ENCODE assay signal across 15 cellular contexts in genomic region chr14:55585854-55586253, GRCh38. TPM values are rescaled to one million over a fixed set of nuclear protein-coding genes. Genes with fewer than 3 reads are reported as not detected.
DNase-seq lines count a peak whose midpoint lies in the region; ATAC-seq and TF ChIP-seq lines count a peak whose summit lies in the region.
"Had no signal": no experiment of that assay in that cellular context is flagged by ENCODE, and none has a peak within 500 bp of the region (broad histone marks: within the 10 kb centered on the region; RNA-seq: fewer than 3 reads in every experiment).

No MANE protein-coding gene starts in this region.

- TF ChIP-seq CTCF in left ventricle myocardium inferior (IDR thresholded peaks at IDR 0.05; ENCODE audit: borderline replicate concordance) (no peak), heart right ventricle (IDR thresholded peaks at IDR 0.05) (no peak)

- H3K9me3 ChIP-seq in left ventricle myocardium inferior (replicated peaks) (no peaks in the 10 kb centered on the region), heart right ventricle (no peaks in the 10 kb centered on the region)

- H3K4me1 ChIP-seq in left ventricle myocardium inferior = peaks cover 99% of the 10 kb centered on the region
- peaks cover 0 to 98% (median 87%) of the 10 kb centered on the region in 9 donors for H3K4me1 ChIP-seq in heart right ventricle

- H3K27me3 ChIP-seq in left ventricle myocardium inferior (ENCODE audit: low read depth) (no peaks in the 10 kb centered on the region), heart right ventricle (no peaks in the 10 kb centered on the region)

- no peaks in the 10 kb centered on the region for H3K36me3 ChIP-seq in left ventricle myocardium inferior
- no peaks in the 10 kb centered on the region for H3K36me3 ChIP-seq in heart right ventricle

- WGBS in heart right ventricle, 2 donors = 63 to 67% methylated on average over 2 of the region's 2 CpGs

- H3K4me3 ChIP-seq in left ventricle myocardium inferior (no peak overlapping the region), heart right ventricle (no peak overlapping the region)

- intact Hi-C loops in left ventricle myocardium inferior (cut with micrococcal nuclease) = no loop called here
- intact Hi-C loops in heart right ventricle (cut with DNase I) = loop anchor here in 3 of 10 donors (10.0 kb wide), 3 partner anchors 59 to 141 kb away; partner anchors contain the start of gene TBPL2 (in 1 of the 3)

- H3K27ac ChIP-seq in left ventricle myocardium inferior (replicated peaks) (peak overlapping the region; percentile 24), heart right ventricle (peak overlapping the region in 2 of 10 donors; percentile 27 to 36)

- DNase-seq in left ventricle myocardium inferior (no peak), heart right ventricle (no peak), amniotic epithelial cell (ENCODE audit: low read depth) (peak; percentile 37), hepatic stellate cell (ENCODE audit: low spot score) (peak; percentile 28), NAMALWA (ENCODE audit: low spot score) (no peak)
- DNase-seq: activated CD8-positive, alpha-beta memory T cell treated with anti-CD3 and anti-CD28 coated beads for 24 hours; activated naive CD4-positive, alpha-beta T cell treated with anti-CD3 and anti-CD28 coated beads, Interleukin-2, amount 10 ng/mL, durations not matched to agents 7 days and 5 days; cortex of kidney; KG1; left ventricle myocardium superior; NCI-H2107 had no signal

- ATAC-seq in heart right ventricle (no peak), HG02642 (IDR thresholded peaks at IDR 0.05; ENCODE audit: poor library complexity, unreplicated experiment) (no peak), GM21786 (IDR thresholded peaks at IDR 0.05; ENCODE audit: unreplicated experiment) (no peak), HG03108 (IDR thresholded peaks at IDR 0.05; ENCODE audit: unreplicated experiment) (no peak)
- ATAC-seq: HCT116, left ventricle myocardium superior had no signal

RNA-seq across cellular contexts. Expression of gene KTN1, which starts 5.8 kb away (rescaled TPM):
- total RNA-seq in left ventricle myocardium inferior (294 TPM), heart right ventricle (100 to 1,000 TPM; 205 to 293 (median 254) TPM)
- polyA plus RNA-seq in heart right ventricle = 100 to 1,000 TPM; 161 to 174 TPM

Comparison
In these comparisons a context has a peak if more than half of its experiments do, and no peak if none do; other contexts are left out.
1. DNase-seq: peak in amniotic epithelial cell (single experiment) and hepatic stellate cell (single experiment); none in left ventricle myocardium inferior (single experiment), heart right ventricle (0 of 2) and NAMALWA (single experiment).